ENCODE assay signal across 12 cellular contexts in genomic region chr3:177335728-177336127, GRCh38.
DNase-seq lines count a peak whose midpoint lies in the region; FAIRE-seq and TF ChIP-seq lines count a peak whose summit lies in the region.
"Had no signal": no experiment of that assay in that cellular context is flagged by ENCODE, and none has a peak within 500 bp of the region (broad histone marks: within the 10 kb centered on the region; RNA-seq: fewer than 3 reads in every experiment).

No MANE protein-coding gene starts in this region.

- H3K27me3 ChIP-seq in breast epithelium (no peaks in the 10 kb centered on the region), adipocyte (replicated peaks; ENCODE audit: control insufficient read depth, insufficient read depth, low read length) (no peaks in the 10 kb centered on the region), tibial artery (no peaks in the 10 kb centered on the region)
- H3K27me3 ChIP-seq: MG63 had no signal

- no TSS peak for BruUV-seq in MCF 10A (replicated peaks; lab: Mats Ljungman, UMichigan)

- in situ Hi-C loops in ACHN (cut with HindIII; ENCODE audit: low pct_ligation_motif_present, low pct_unique_long_range_greater_than_20kb, low sequenced_read_pairs) = no loop called here

- FAIRE-seq in kidney (lab: Jason Lieb, UNC) = no peak
- FAIRE-seq: endometrium had no signal

- no peaks in the 10 kb centered on the region for H3K9me3 Mint-ChIP-seq in MCF 10A (ENCODE audit: unreplicated experiment)
- H3K9me3 Mint-ChIP-seq: WTC11 had no signal

- H3K4me3 ChIP-seq in breast epithelium = no peak overlapping the region
- peak overlapping the region; percentile 17 for H3K4me3 ChIP-seq in adipocyte (ENCODE audit: low read length)
- H3K4me3 ChIP-seq in kidney (ENCODE audit: low read length in 2 of 2) = no peak overlapping the region
- H3K4me3 ChIP-seq in tibial artery = no peak overlapping the region
- H3K4me3 ChIP-seq: MG63 had no signal

- CTCF ChIA-PET in MCF 10A (lab: Yijun Ruan, JAX) = no interaction called here

- H3K4me1 Mint-ChIP-seq in MCF 10A (ENCODE audit: insufficient read depth, unreplicated experiment) = peaks cover 23% of the 10 kb centered on the region

- no peaks in the 10 kb centered on the region for H3K36me3 Mint-ChIP-seq in MCF 10A (ENCODE audit: insufficient read depth, unreplicated experiment)
- H3K36me3 Mint-ChIP-seq: WTC11 had no signal

- no peaks in the 10 kb centered on the region for H3K9me3 ChIP-seq in breast epithelium
- no peaks in the 10 kb centered on the region for H3K9me3 ChIP-seq in adipocyte (ENCODE audit: control insufficient read depth, low read length)
- no peaks in the 10 kb centered on the region for H3K9me3 ChIP-seq in kidney (ENCODE audit: control insufficient read depth in 1 of 2, low read length in 2 of 2)
- no peaks in the 10 kb centered on the region for H3K9me3 ChIP-seq in tibial artery
- H3K9me3 ChIP-seq: MG63 had no signal

- H3K9ac ChIP-seq in adipocyte (ENCODE audit: low read length) (peak overlapping the region; percentile 32), kidney (ENCODE audit: low read length in 2 of 2) (no peak overlapping the region)

- no peak for TF ChIP-seq POLR2A in breast epithelium (IDR thresholded peaks at IDR 0.05)

- POLR2A ChIA-PET in MCF 10A (lab: Yijun Ruan, JAX) = no interaction called here

- peak; percentile 46 for DNase-seq in MCF 10A (ENCODE audit: unreplicated experiment)
- no peak for DNase-seq in breast epithelium (ENCODE audit: low spot score in 2 of 2)
- DNase-seq in adipocyte (ENCODE audit: low read depth) = peak; percentile 64
- no peak for DNase-seq in kidney
- DNase-seq in tibial artery = no peak
- no peak for DNase-seq in NCI-H128 (lab: John Stamatoyannopoulos, UW; ENCODE audit: unreplicated experiment)
- DNase-seq in ACHN = no peak
- no peak for DNase-seq in effector CD4-positive, alpha-beta T cell
- DNase-seq: MG63, retina had no signal

- no peak overlapping the region for H3K4me3 Mint-ChIP-seq in MCF 10A (ENCODE audit: unreplicated experiment)
- H3K4me3 Mint-ChIP-seq: WTC11 had no signal

- no peaks in the 10 kb centered on the region for H3K27me3 Mint-ChIP-seq in MCF 10A (ENCODE audit: insufficient read depth, unreplicated experiment)

- H3K4me1 ChIP-seq in breast epithelium (no peaks in the 10 kb centered on the region), adipocyte (ENCODE audit: control insufficient read depth, insufficient read depth, low read length) (peaks cover 78% of the 10 kb centered on the region), kidney (ENCODE audit: control insufficient read depth in 1 of 2, insufficient read depth in 1 of 2, low read depth in 1 of 2, low read length in 2 of 2) (peaks cover 7 to 8% of the 10 kb centered on the region in 2 donors), tibial artery (peaks cover 0 to 61% (median 25%) of the 10 kb centered on the region in 4 donors)

- H3K27ac ChIP-seq in breast epithelium = no peak overlapping the region
- H3K27ac ChIP-seq in kidney (ENCODE audit: low read depth in 2 of 2, low read length in 2 of 2) = peak overlapping the region; percentile 8 to 70
- peak overlapping the region; percentile 2 to 8 for H3K27ac ChIP-seq in tibial artery

- H3K27ac Mint-ChIP-seq in MCF 10A (ENCODE audit: low read depth, unreplicated experiment) = no peak overlapping the region
- H3K27ac Mint-ChIP-seq: WTC11 had no signal

- no peak for TF ChIP-seq CTCF in MCF 10A (IDR thresholded peaks at IDR 0.05; ENCODE audit: unreplicated experiment)
- no peak for TF ChIP-seq CTCF in breast epithelium (IDR thresholded peaks at IDR 0.05)
- no peak for TF ChIP-seq CTCF in kidney (IDR thresholded peaks at IDR 0.05; ENCODE audit: borderline replicate concordance, extremely low read depth, insufficient read depth)
- TF ChIP-seq CTCF in tibial artery (IDR thresholded peaks at IDR 0.05) = no peak

- intact Hi-C loops in MCF 10A (cut with micrococcal nuclease) (no loop called here), breast epithelium (cut with DNase I; ENCODE audit: low total_unique reads) (no loop called here), kidney (cut with DNase I) (no loop called here), tibial artery (cut with DNase I; ENCODE audit: low total_unique reads) (no loop called here)

- H3K36me3 ChIP-seq in breast epithelium = no peaks in the 10 kb centered on the region
- no peaks in the 10 kb centered on the region for H3K36me3 ChIP-seq in adipocyte (ENCODE audit: control insufficient read depth, insufficient read depth, low read length, severe bottlenecking)
- H3K36me3 ChIP-seq in kidney (ENCODE audit: control insufficient read depth in 1 of 2, insufficient read depth in 2 of 2, low read length in 2 of 2) = no peaks in the 10 kb centered on the region
- no peaks in the 10 kb centered on the region for H3K36me3 ChIP-seq in tibial artery
- H3K36me3 ChIP-seq: MG63 had no signal

Comparison
In these comparisons a context has a peak if more than half of its experiments do, and no peak if none do; other contexts are left out.
1. DNase-seq: peak in MCF 10A (single experiment) and adipocyte (single experiment); none in breast epithelium (0 of 2), kidney (single experiment), tibial artery (0 of 2), NCI-H128 (single experiment), ACHN (single experiment) and effector CD4-positive, alpha-beta T cell (single experiment).
2. H3K27ac ChIP-seq: peak in kidney (2 of 2) and tibial artery (2 of 2); none in breast epithelium (0 of 2).